1 cellular context compared by ENCODE assay signal in the genomic region with DNA sequence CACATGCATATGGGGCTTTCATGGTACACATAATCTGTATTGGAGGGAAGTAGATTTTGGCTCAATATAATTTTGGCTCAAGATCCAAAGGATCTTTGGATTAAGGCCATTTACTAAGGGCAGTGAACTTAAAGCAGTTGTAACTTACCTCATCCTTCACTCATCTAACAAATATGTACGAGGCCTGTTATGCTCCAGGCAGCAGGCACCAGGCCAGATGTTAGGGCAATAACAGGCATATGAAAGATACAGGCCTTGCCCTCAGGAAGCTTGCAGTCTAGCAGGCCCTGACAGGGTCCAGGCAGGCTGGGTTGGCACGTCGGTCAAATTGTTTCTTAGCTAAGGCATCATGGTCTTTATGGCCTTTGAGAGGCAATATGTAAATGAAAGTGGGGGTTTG.
TF ChIP-seq lines count a peak whose summit lies in the region.

No MANE protein-coding gene starts in this region.

TF ChIP-seq in H1, 55 proteins besides CTCF, POLR2A, EP300 and RAD21 (continued from another document):
- TF ChIP-seq, protein P1, sequence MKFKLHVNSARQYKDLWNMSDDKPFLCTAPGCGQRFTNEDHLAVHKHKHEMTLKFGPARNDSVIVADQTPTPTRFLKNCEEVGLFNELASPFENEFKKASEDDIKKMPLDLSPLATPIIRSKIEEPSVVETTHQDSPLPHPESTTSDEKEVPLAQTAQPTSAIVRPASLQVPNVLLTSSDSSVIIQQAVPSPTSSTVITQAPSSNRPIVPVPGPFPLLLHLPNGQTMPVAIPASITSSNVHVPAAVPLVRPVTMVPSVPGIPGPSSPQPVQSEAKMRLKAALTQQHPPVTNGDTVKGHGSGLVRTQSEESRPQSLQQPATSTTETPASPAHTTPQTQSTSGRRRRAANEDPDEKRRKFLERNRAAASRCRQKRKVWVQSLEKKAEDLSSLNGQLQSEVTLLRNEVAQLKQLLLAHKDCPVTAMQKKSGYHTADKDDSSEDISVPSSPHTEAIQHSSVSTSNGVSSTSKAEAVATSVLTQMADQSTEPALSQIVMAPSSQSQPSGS (IDR thresholded peaks at IDR 0.05; ENCODE audit: low read length), result no peak
- TF ChIP-seq GABPA (IDR thresholded peaks at IDR 0.05; ENCODE audit: borderline replicate concordance, insufficient read depth, low read length) (no peak), BACH1 (IDR thresholded peaks at IDR 0.05; ENCODE audit: low read length) (no peak)
